ENCODE assay signal across 8 cellular contexts in the genomic region with DNA sequence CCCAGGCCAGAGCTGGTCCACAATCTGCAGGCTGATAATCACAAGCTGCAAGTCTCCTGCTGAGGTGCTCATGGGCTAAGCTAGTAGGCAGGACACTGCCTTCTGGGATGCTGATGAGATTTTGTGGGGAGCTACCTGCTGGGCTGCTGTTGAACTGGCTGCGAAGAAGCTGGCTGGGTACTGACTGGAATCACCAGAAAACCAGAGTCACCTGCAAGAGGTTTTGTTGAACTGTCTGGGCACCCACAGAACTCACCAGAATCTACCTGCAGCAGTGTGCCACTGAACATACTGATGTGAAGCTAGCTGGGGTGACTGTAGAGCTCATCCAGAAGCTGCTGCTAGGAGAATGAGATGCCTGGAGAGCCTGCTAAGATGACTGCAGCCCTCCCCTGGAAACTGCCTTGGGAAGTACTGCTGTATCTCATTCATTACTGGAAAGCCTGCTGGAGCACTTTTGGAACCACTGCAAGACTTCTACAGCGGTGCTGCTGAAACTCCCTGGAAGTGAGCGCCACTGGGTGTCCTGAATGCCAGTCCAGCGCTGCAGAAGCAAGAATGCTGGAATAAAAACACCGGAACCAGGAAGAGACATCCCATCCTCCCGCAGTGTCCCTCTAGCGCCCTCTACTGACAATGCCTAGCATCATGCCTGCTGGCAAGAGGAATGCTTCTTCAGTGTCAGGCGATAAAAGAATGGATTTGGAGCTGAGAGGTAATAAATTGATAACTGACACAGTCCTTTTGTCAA.
DNase-seq lines count a peak whose midpoint lies in the region; ATAC-seq, FAIRE-seq and TF ChIP-seq lines count a peak whose summit lies in the region.

No MANE protein-coding gene starts in this region.

- peaks cover 13% of the 10 kb centered on the region for H3K27me3 Mint-ChIP-seq in astrocyte (ENCODE audit: low read depth, unreplicated experiment)

- H3K27me3 ChIP-seq in ACC112 (ENCODE audit: insufficient read depth, low read length) (no peaks in the 10 kb centered on the region), astrocyte (ENCODE audit: insufficient read depth, low read length) (no peaks in the 10 kb centered on the region), right cardiac atrium (ENCODE audit: control insufficient read depth, insufficient read depth) (no peaks in the 10 kb centered on the region)

- H3K4me2 ChIP-seq in astrocyte (ENCODE audit: low read length), result peak overlapping the region; percentile 78

- H3K79me2 ChIP-seq in ACC112 (ENCODE audit: control insufficient read depth, insufficient read depth, low read length, unreplicated experiment) (no peaks in the 10 kb centered on the region), astrocyte (ENCODE audit: insufficient read depth, low read length) (no peaks in the 10 kb centered on the region)

- H3K36me3 ChIP-seq in ACC112 (ENCODE audit: insufficient read depth, low read length) (no peaks in the 10 kb centered on the region), astrocyte (ENCODE audit: insufficient read depth, low read length) (no peaks in the 10 kb centered on the region)

- no peaks in the 10 kb centered on the region for H3K36me3 Mint-ChIP-seq in astrocyte (ENCODE audit: low read depth, unreplicated experiment)

- DNase-seq in SHP77 treated with DMSO at 0.1 percent for 48 hours (lab: John Stamatoyannopoulos, UW), result peak; percentile 61
- DNase-seq in astrocyte (ENCODE audit: low read depth), result peak; percentile 61
- DNase-seq in right cardiac atrium, result peak; percentile 48 to 78 (median 70)
- peak; percentile 76 for DNase-seq in renal cortical epithelial cell (ENCODE audit: low read depth)

- H2AFZ ChIP-seq in ACC112 (ENCODE audit: low read length, unreplicated experiment) (peak overlapping the region; percentile 77), astrocyte (ENCODE audit: low read depth, low read length) (peak overlapping the region; percentile 76)

- peak; percentile 83 for TF ChIP-seq CTCF in GM12875 (IDR thresholded peaks at IDR 0.05; ENCODE audit: borderline replicate concordance, insufficient read depth, low read depth, low read length)
- TF ChIP-seq CTCF in LNCAP (IDR thresholded peaks at IDR 0.05), result peak; percentile 96
- peak; percentile 96 for TF ChIP-seq CTCF in astrocyte (IDR thresholded peaks at IDR 0.05; ENCODE audit: insufficient read depth, low read depth, low read length)

- H4K20me1 ChIP-seq in astrocyte (ENCODE audit: insufficient read depth, low read length), result no peaks in the 10 kb centered on the region

- no peak overlapping the region for H3K9ac ChIP-seq in astrocyte (ENCODE audit: low read length)

- WGBS in right cardiac atrium, result 27% methylated on average over 8 of the region's 8 CpGs

- peaks cover 3% of the 10 kb centered on the region for H3K4me1 Mint-ChIP-seq in astrocyte (ENCODE audit: low read depth, unreplicated experiment)

- no peaks in the 10 kb centered on the region for H3K4me1 ChIP-seq in ACC112 (ENCODE audit: control insufficient read depth, insufficient read depth, low read length, unreplicated experiment)
- H3K4me1 ChIP-seq in astrocyte (ENCODE audit: insufficient read depth, low read length), result no peaks in the 10 kb centered on the region
- no peaks in the 10 kb centered on the region for H3K4me1 ChIP-seq in right cardiac atrium (ENCODE audit: control insufficient read depth, insufficient read depth, low read length)

- intact Hi-C loops in right cardiac atrium (cut with DNase I), result no loop called here

- H3K9me3 ChIP-seq in astrocyte (ENCODE audit: insufficient read depth, low read depth, low read length) (no peaks in the 10 kb centered on the region), right cardiac atrium (ENCODE audit: control insufficient read depth, low read length) (peaks cover 1% of the 10 kb centered on the region)

- ATAC-seq in right cardiac atrium (peak; percentile 61 to 69), GM21723 (IDR thresholded peaks at IDR 0.05; ENCODE audit: unreplicated experiment) (no peak)

- peak; percentile 73 for FAIRE-seq in astrocyte (lab: Jason Lieb, UNC)

- H3K27ac Mint-ChIP-seq in astrocyte (ENCODE audit: unreplicated experiment), result no peak overlapping the region

- H3K9me3 Mint-ChIP-seq in astrocyte (ENCODE audit: unreplicated experiment), result peaks cover 8% of the 10 kb centered on the region

- H3K4me3 Mint-ChIP-seq in astrocyte (ENCODE audit: unreplicated experiment), result peak overlapping the region; percentile 67

- H3K27ac ChIP-seq in ACC112 (ENCODE audit: low read depth, low read length) (no peak overlapping the region), astrocyte (ENCODE audit: low read depth, low read length) (no peak overlapping the region), right cardiac atrium (ENCODE audit: low read length) (no peak overlapping the region)

- H3K4me3 ChIP-seq in ACC112 (ENCODE audit: low read depth, low read length), result 0 out of 2 replicates have a peak overlapping the region, but pooled peaks have one; percentile 21
- no peak overlapping the region for H3K4me3 ChIP-seq in GM12875 (ENCODE audit: low read depth, low read length)
- peak overlapping the region; percentile 30 for H3K4me3 ChIP-seq in astrocyte (ENCODE audit: insufficient read depth, low read depth, low read length)
- H3K4me3 ChIP-seq in right cardiac atrium (ENCODE audit: low read length), result no peak overlapping the region

Comparison
In these comparisons a context has a peak if more than half of its experiments do, and no peak if none do; other contexts are left out.
1. H3K4me3 ChIP-seq: peak in ACC112 (single experiment) and astrocyte (single experiment); none in GM12875 (single experiment) and right cardiac atrium (single experiment).
2. Peak in every context shown above with its lines, with median percentiles within 50 percentile points of each other: CTCF ChIP-seq and DNase-seq.